In the genomic region with DNA sequence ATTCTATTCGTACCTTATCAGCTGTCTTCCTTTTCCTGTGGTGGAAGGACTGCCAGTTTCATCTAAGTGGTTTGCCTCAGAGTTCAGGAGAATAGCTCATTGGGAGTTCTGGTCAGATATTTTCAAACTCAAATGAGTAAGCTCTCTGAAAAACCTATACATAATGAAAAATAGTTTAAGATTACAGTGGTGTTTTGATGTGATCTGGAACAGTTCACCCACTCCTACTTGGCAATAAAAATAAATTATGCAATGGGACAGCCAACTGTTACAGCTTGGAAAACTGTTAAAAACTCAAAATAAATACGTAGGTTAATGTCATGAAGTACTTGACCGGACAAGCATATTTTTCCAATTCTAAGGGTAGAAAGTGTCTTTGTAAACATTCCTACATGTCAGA, we compare ENCODE assay signal across 21 cellular contexts.
DNase-seq lines count a peak whose midpoint lies in the region; ATAC-seq, FAIRE-seq and TF ChIP-seq lines count a peak whose summit lies in the region.
"Had no signal": no experiment of that assay in that cellular context is flagged by ENCODE, and none has a peak within 500 bp of the region (broad histone marks: within the 10 kb centered on the region; RNA-seq: fewer than 3 reads in every experiment).

No MANE protein-coding gene starts in this region.

- intact Hi-C loops in natural killer cell (cut with micrococcal nuclease): no loop called here

- H3K4me3 ChIP-seq in fibroblast of villous mesenchyme (ENCODE audit: low read depth, low read length): no peak overlapping the region
- H3K4me3 ChIP-seq: GM23338, SJCRH30 had no signal

- no peak for TF ChIP-seq POLR2A in GM12892 (IDR thresholded peaks at IDR 0.05; ENCODE audit: low read depth, low read length)

- peak overlapping the region; percentile 81 for H3K27ac Mint-ChIP-seq in mesothelial cell of epicardium
- H3K27ac Mint-ChIP-seq in natural killer cell: no peak overlapping the region
- H3K27ac Mint-ChIP-seq: CD4-positive, alpha-beta memory T cell; GM23338 had no signal

- peaks cover 77% of the 10 kb centered on the region for H3K4me1 Mint-ChIP-seq in mesothelial cell of epicardium
- no peaks in the 10 kb centered on the region for H3K4me1 Mint-ChIP-seq in natural killer cell
- H3K4me1 Mint-ChIP-seq: CD4-positive, alpha-beta memory T cell; GM23338 had no signal

- no peak for DNase-seq in GM12892 (ENCODE audit: insufficient read length)
- DNase-seq in amniotic epithelial cell (ENCODE audit: low read depth): peak; percentile 79
- peak; percentile 96 for DNase-seq in fibroblast of villous mesenchyme (ENCODE audit: low read depth)
- DNase-seq in mesothelial cell of epicardium (ENCODE audit: low spot score in 2 of 2, unreplicated experiment in 2 of 2): no peak
- DNase-seq in natural killer cell: no peak
- DNase-seq in dermis blood vessel endothelial cell: no peak
- no peak for DNase-seq in LoVo (ENCODE audit: low spot score)
- no peak for DNase-seq in DMS79 (lab: John Stamatoyannopoulos, UW)
- DNase-seq: CD4-positive, alpha-beta memory T cell; EL; KBM-7; NCI-H1048; NCI-H146; NCI-H2081 treated with DMSO at 0.1 percent for 48 hours; NCI-H446 treated with DMSO at 0.1 percent for 48 hours; NCI-H69; SJCRH30 had no signal

- H3K4me3 Mint-ChIP-seq in mesothelial cell of epicardium (no peak overlapping the region), natural killer cell (no peak overlapping the region)
- H3K4me3 Mint-ChIP-seq: CD4-positive, alpha-beta memory T cell; GM23338 had no signal

- H3K27me3 Mint-ChIP-seq in mesothelial cell of epicardium (ENCODE audit: low read depth): no peaks in the 10 kb centered on the region
- no peaks in the 10 kb centered on the region for H3K27me3 Mint-ChIP-seq in natural killer cell (ENCODE audit: low read depth in 2 of 2)

- H3K36me3 Mint-ChIP-seq in mesothelial cell of epicardium (no peaks in the 10 kb centered on the region), natural killer cell (no peaks in the 10 kb centered on the region)
- H3K36me3 Mint-ChIP-seq: CD4-positive, alpha-beta memory T cell had no signal

- TF ChIP-seq CTCF in fibroblast of villous mesenchyme (IDR thresholded peaks at IDR 0.05; ENCODE audit: insufficient read depth, low read depth, low read length) (no peak), mesothelial cell of epicardium (IDR thresholded peaks at IDR 0.05; ENCODE audit: unreplicated experiment) (no peak), natural killer cell (IDR thresholded peaks at IDR 0.05) (no peak)

- ATAC-seq in natural killer cell: no peak
- ATAC-seq: GM23338, Panc1 had no signal

- FAIRE-seq in GM12892 (lab: Jason Lieb, UNC): peak; percentile 38
- FAIRE-seq: GM12891, GM18507 had no signal

- H3K9me3 Mint-ChIP-seq in mesothelial cell of epicardium: no peaks in the 10 kb centered on the region
- peaks cover 0 to 4% of the 10 kb centered on the region in 2 donors for H3K9me3 Mint-ChIP-seq in natural killer cell

Comparison
In these comparisons a context has a peak if more than half of its experiments do, and no peak if none do; other contexts are left out.
1. DNase-seq: peak in amniotic epithelial cell (single experiment) and fibroblast of villous mesenchyme (single experiment); none in GM12892 (single experiment), mesothelial cell of epicardium (0 of 2), natural killer cell (single experiment), dermis blood vessel endothelial cell (single experiment), LoVo (single experiment) and DMS79 (single experiment).